Comparison of ENCODE assay signal across 7 cellular contexts in genomic region chr7:103148131-103148993, GRCh38. TPM values are rescaled to one million over a fixed set of nuclear protein-coding genes. Genes with fewer than 3 reads are reported as not detected.
DNase-seq lines count a peak whose midpoint lies in the region; ATAC-seq and TF ChIP-seq lines count a peak whose summit lies in the region.

No MANE protein-coding gene starts in this region.

- H3K36me3 ChIP-seq in OCI-LY1 (ENCODE audit: insufficient read depth, low read length) = peaks cover 7% of the 10 kb centered on the region; the same call in 1 of the 2 replicates
- no peaks in the 10 kb centered on the region for H3K36me3 ChIP-seq in effector memory CD4-positive, alpha-beta T cell (ENCODE audit: control insufficient read depth, insufficient read depth, low read length)
- H3K36me3 ChIP-seq in neural progenitor cell = no peaks in the 10 kb centered on the region

- H3K4me1 ChIP-seq in OCI-LY1 (ENCODE audit: insufficient read depth, low read length, severe bottlenecking) = peaks cover 37% of the 10 kb centered on the region
- no peaks in the 10 kb centered on the region for H3K4me1 ChIP-seq in effector memory CD4-positive, alpha-beta T cell (ENCODE audit: control insufficient read depth, insufficient read depth, low read length, poor library complexity, severe bottlenecking)
- peaks cover 20% of the 10 kb centered on the region for H3K4me1 ChIP-seq in neural progenitor cell

- peak overlapping the region; percentile 87 for H3K27ac ChIP-seq in OCI-LY1 (ENCODE audit: low read depth, low read length, poor library complexity, severe bottlenecking)
- peak overlapping the region; percentile 75 for H3K27ac ChIP-seq in effector memory CD4-positive, alpha-beta T cell (ENCODE audit: insufficient read depth, low read length, poor library complexity, severe bottlenecking)
- H3K27ac ChIP-seq in neural progenitor cell = peak overlapping the region; percentile 87

- H3K27me3 Mint-ChIP-seq in neural progenitor cell (ENCODE audit: insufficient read depth, low read depth) = no peaks in the 10 kb centered on the region

- H2AFZ ChIP-seq in OCI-LY1 (ENCODE audit: low read length) = 0 out of 2 replicates have a peak overlapping the region, but pooled peaks have one; percentile 1
- peak overlapping the region; percentile 65 for H2AFZ ChIP-seq in neural progenitor cell (replicated peaks)

- TF ChIP-seq CTCF in OCI-LY1 (IDR thresholded peaks at IDR 0.05; ENCODE audit: low read length) = no peak
- TF ChIP-seq CTCF in neural progenitor cell (IDR thresholded peaks at IDR 0.05) = no peak

- H3K9me3 Mint-ChIP-seq in neural progenitor cell = peaks cover 7% of the 10 kb centered on the region

- ATAC-seq in GM21381 (IDR thresholded peaks at IDR 0.05; ENCODE audit: unreplicated experiment) (peak; percentile 2), GM18873 (IDR thresholded peaks at IDR 0.05; ENCODE audit: low FRiP score, unreplicated experiment) (no peak)

- no peaks in the 10 kb centered on the region for H3K9me2 ChIP-seq in OCI-LY1 (ENCODE audit: low read depth, low read length)

- H3K27ac Mint-ChIP-seq in neural progenitor cell = peak overlapping the region; percentile 100

- H3K4me3 Mint-ChIP-seq in neural progenitor cell = peak overlapping the region; percentile 92

- H3K4me3 ChIP-seq in OCI-LY1 (ENCODE audit: low read depth, low read length, poor library complexity, severe bottlenecking) (peak overlapping the region; percentile 74), neural progenitor cell (peak overlapping the region; percentile 73)
- H3K4me3 ChIP-seq in effector memory CD4-positive, alpha-beta T cell (ENCODE audit: insufficient read depth, low read depth, low read length, poor library complexity, severe bottlenecking) = peak overlapping the region; percentile 93

- peaks cover 3% of the 10 kb centered on the region for H3K36me3 Mint-ChIP-seq in neural progenitor cell

- H3K79me2 ChIP-seq in OCI-LY1 (ENCODE audit: insufficient read depth, low read length) (peaks cover 52% of the 10 kb centered on the region), neural progenitor cell (ENCODE audit: low read depth) (peaks cover 52% of the 10 kb centered on the region)

- DNase-seq in effector memory CD4-positive, alpha-beta T cell = no peak
- DNase-seq in neural progenitor cell (ENCODE audit: low spot score) = no peak
- DNase-seq in NCI-H1092 treated with DMSO at 0.1 percent for 48 hours (lab: John Stamatoyannopoulos, UW) = no peak
- DNase-seq in HK-2 (ENCODE audit: unreplicated experiment) = no peak

- H3K9ac ChIP-seq in OCI-LY1 (ENCODE audit: low read length) = peak overlapping the region; percentile 84
- peak overlapping the region; percentile 44 for H3K9ac ChIP-seq in neural progenitor cell

- no peaks in the 10 kb centered on the region for H3F3A ChIP-seq in OCI-LY1 (ENCODE audit: insufficient read depth, low read length)
- peaks cover 10% of the 10 kb centered on the region for H3F3A ChIP-seq in neural progenitor cell (ENCODE audit: low read depth)

- no peaks in the 10 kb centered on the region for H3K9me3 ChIP-seq in OCI-LY1 (ENCODE audit: low read length)
- no peaks in the 10 kb centered on the region for H3K9me3 ChIP-seq in effector memory CD4-positive, alpha-beta T cell (ENCODE audit: control insufficient read depth, low read length)
- no peaks in the 10 kb centered on the region for H3K9me3 ChIP-seq in neural progenitor cell (ENCODE audit: low read depth)

- peaks cover 36% of the 10 kb centered on the region for H3K4me1 Mint-ChIP-seq in neural progenitor cell

- no peaks in the 10 kb centered on the region for H4K20me1 ChIP-seq in OCI-LY1 (ENCODE audit: insufficient read depth, low read length)
- no peaks in the 10 kb centered on the region for H4K20me1 ChIP-seq in neural progenitor cell (ENCODE audit: low read depth)

- no peaks in the 10 kb centered on the region for H3K27me3 ChIP-seq in OCI-LY1 (ENCODE audit: insufficient read depth, low read length)
- H3K27me3 ChIP-seq in effector memory CD4-positive, alpha-beta T cell (replicated peaks; ENCODE audit: control insufficient read depth, insufficient read depth, low read length, poor library complexity, severe bottlenecking) = no peaks in the 10 kb centered on the region
- H3K27me3 ChIP-seq in neural progenitor cell = no peaks in the 10 kb centered on the region

- H3K4me2 ChIP-seq in OCI-LY1 (ENCODE audit: low read length) (peak overlapping the region; percentile 83), neural progenitor cell (peak overlapping the region; percentile 98)

RNA-seq across cellular contexts. Expression of gene NAPEPLD, which starts 0.5 kb away (rescaled TPM):
- total RNA-seq in neural progenitor cell (ENCODE audit: low replicate concordance) = 13.3 and 14.6 TPM in 2 replicates
